ENCODE assay signal across 20 cellular contexts in the genomic region with DNA sequence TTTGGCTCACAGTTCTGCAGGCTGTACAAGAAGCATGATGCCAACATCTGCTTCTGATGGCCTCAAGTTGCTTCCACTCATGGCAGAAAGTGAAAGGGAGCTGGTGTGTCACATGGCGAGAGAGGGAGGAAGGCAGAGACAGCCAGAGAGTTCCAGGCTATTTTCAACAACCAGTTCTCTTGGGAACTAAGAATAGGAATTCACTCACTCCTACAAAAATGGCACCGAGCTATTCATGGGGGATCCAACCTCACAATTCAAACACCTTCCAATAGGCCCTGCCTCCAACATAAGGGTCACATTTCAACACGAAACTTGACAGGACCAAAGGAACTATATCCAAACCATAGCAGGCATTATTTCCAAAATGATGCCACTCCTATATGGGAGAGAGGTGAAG.
DNase-seq lines count a peak whose midpoint lies in the region; ATAC-seq and TF ChIP-seq lines count a peak whose summit lies in the region.
"Had no signal": no experiment of that assay in that cellular context is flagged by ENCODE, and none has a peak within 500 bp of the region (broad histone marks: within the 10 kb centered on the region; RNA-seq: fewer than 3 reads in every experiment).

No MANE protein-coding gene starts in this region.

- peaks cover 14% of the 10 kb centered on the region for H3K4me1 ChIP-seq in left ventricle myocardium inferior
- H3K4me1 ChIP-seq in psoas muscle = no peaks in the 10 kb centered on the region
- peaks cover 15% of the 10 kb centered on the region for H3K4me1 ChIP-seq in vagina
- no peaks in the 10 kb centered on the region for H3K4me1 ChIP-seq in testis
- H3K4me1 ChIP-seq: BE2C had no signal

- H3K4me3 ChIP-seq in left ventricle myocardium inferior (no peak overlapping the region), psoas muscle (no peak overlapping the region), vagina (no peak overlapping the region), testis (no peak overlapping the region)
- H3K4me3 ChIP-seq: BLaER1 treated with 17β-estradiol and CSF1 and Interleukin-3, amounts not matched to agents 10 nM and 100 nM; GM12878; GM23248 had no signal

- TF ChIP-seq CTCF in left ventricle myocardium inferior (IDR thresholded peaks at IDR 0.05; ENCODE audit: borderline replicate concordance) = no peak
- TF ChIP-seq CTCF in psoas muscle (IDR thresholded peaks at IDR 0.05) = no peak
- no peak for TF ChIP-seq CTCF in vagina (IDR thresholded peaks at IDR 0.05)
- TF ChIP-seq CTCF in testis (IDR thresholded peaks at IDR 0.05) = no peak

- TF ChIP-seq POLR2A in vagina (IDR thresholded peaks at IDR 0.05) (no peak), testis (IDR thresholded peaks at IDR 0.05) (no peak)

- 37 to 49% (median 38%) methylated on average over 3 of the region's 3 CpGs for WGBS in psoas muscle, 3 donors
- 95 to 97% methylated on average over 3 of the region's 3 CpGs for WGBS in testis, 2 donors

- H3K27ac ChIP-seq in left ventricle myocardium inferior (replicated peaks) (no peak overlapping the region), psoas muscle (no peak overlapping the region), vagina (peak overlapping the region; percentile 3), testis (no peak overlapping the region)
- H3K27ac ChIP-seq: 22Rv1; BLaER1 treated with 17β-estradiol and CSF1 and Interleukin-3, amounts not matched to agents 10 nM and 100 nM had no signal

- ATAC-seq in left ventricle myocardium superior = peak; percentile 28
- ATAC-seq in psoas muscle = peak; percentile 37 to 82 (median 52)
- no peak for ATAC-seq in HG03442 (IDR thresholded peaks at IDR 0.05; ENCODE audit: unreplicated experiment)
- ATAC-seq: GM12878, HCT116 had no signal

- intact Hi-C loops in left ventricle myocardium superior (cut with micrococcal nuclease) (no loop called here), left ventricle myocardium inferior (cut with micrococcal nuclease) (no loop called here), psoas muscle (cut with DNase I) (no loop called here), vagina (cut with DNase I) (no loop called here), testis (cut with DNase I; ENCODE audit: low total_unique reads) (no loop called here)

- H3K9me3 ChIP-seq in left ventricle myocardium inferior (replicated peaks) (peaks cover 10% of the 10 kb centered on the region), psoas muscle (no peaks in the 10 kb centered on the region), vagina (no peaks in the 10 kb centered on the region), testis (no peaks in the 10 kb centered on the region)
- H3K9me3 ChIP-seq: BE2C had no signal

- DNase-seq in left ventricle myocardium superior (no peak), left ventricle myocardium inferior (no peak), psoas muscle (no peak), vagina (ENCODE audit: extremely low spot score in 2 of 2) (no peak), testis (no peak)
- DNase-seq: AML-193; BE2C; CD4-positive, alpha-beta T cell; CD8-positive, alpha-beta memory T cell; DMS 273 treated with DMSO at 0.1 percent for 48 hours; DMS79; EL; GDM1; GM23248; H9 had no signal

- H3K36me3 ChIP-seq in left ventricle myocardium inferior (no peaks in the 10 kb centered on the region), psoas muscle (ENCODE audit: insufficient read depth in 1 of 2, low read depth in 1 of 2) (no peaks in the 10 kb centered on the region), vagina (no peaks in the 10 kb centered on the region), testis (ENCODE audit: low read depth, missing control alignments) (no peaks in the 10 kb centered on the region)
- H3K36me3 ChIP-seq: BE2C; BLaER1 treated with 17β-estradiol and CSF1 and Interleukin-3, amounts not matched to agents 10 nM and 100 nM had no signal

- no peaks in the 10 kb centered on the region for H3K27me3 ChIP-seq in left ventricle myocardium inferior (ENCODE audit: low read depth)
- H3K27me3 ChIP-seq in psoas muscle (ENCODE audit: insufficient read depth in 3 of 3, low read length in 2 of 3) = no peaks in the 10 kb centered on the region
- H3K27me3 ChIP-seq in vagina = no peaks in the 10 kb centered on the region
- H3K27me3 ChIP-seq in testis = no peaks in the 10 kb centered on the region
- H3K27me3 ChIP-seq: BE2C; BLaER1 treated with 17β-estradiol and CSF1 and Interleukin-3, amounts not matched to agents 10 nM and 100 nM had no signal
